ENCODE assay signal across 1 cellular context in genomic region chr20:23132930-23133559, GRCh38.
TF ChIP-seq lines count a peak whose summit lies in the region.

No MANE protein-coding gene starts in this region.

TF ChIP-seq in K562, 482 proteins besides CTCF, POLR2A, EP300 and RAD21 (continued from another document and continues in another):
- TF ChIP-seq RB1 (IDR thresholded peaks at IDR 0.05; ENCODE audit: low read depth) = no peak
- no peak for TF ChIP-seq ELF4 (CRISPR knock-in tag; IDR thresholded peaks at IDR 0.05)
- TF ChIP-seq ZNF175 (CRISPR knock-in tag; IDR thresholded peaks at IDR 0.05; ENCODE audit: low read depth) = peak; percentile 66; the same call in 1 of the 2 replicates
- TF ChIP-seq FOXK2 (conservative IDR thresholded peaks at IDR 0.05 in 1 of 2, IDR thresholded peaks at IDR 0.05 in 1 of 2; ENCODE audit: low read depth in 2 of 2) = no peak
- TF ChIP-seq BRD4 (IDR thresholded peaks at IDR 0.05) = no peak
- TF ChIP-seq ZBTB11 (CRISPR knock-in tag; IDR thresholded peaks at IDR 0.05) = peak in 1 of 3 experiments; percentile 43; a peak in 1 of 6 replicates
- TF ChIP-seq ZKSCAN1 (IDR thresholded peaks at IDR 0.05; ENCODE audit: low read depth, low read length) = peak; percentile 67
- TF ChIP-seq ZFX (CRISPR knock-in tag; IDR thresholded peaks at IDR 0.05) = peak; percentile 13
- TF ChIP-seq SOX6 (IDR thresholded peaks at IDR 0.05) = peak; percentile 86
- TF ChIP-seq HEY1 (CRISPR knock-in tag; IDR thresholded peaks at IDR 0.05; ENCODE audit: borderline replicate concordance) = no peak
- TF ChIP-seq ZNF316 (IDR thresholded peaks at IDR 0.05) = no peak
- TF ChIP-seq ZNF431 (CRISPR knock-in tag; IDR thresholded peaks at IDR 0.05) = no peak
- TF ChIP-seq PCBP1 (IDR thresholded peaks at IDR 0.05; ENCODE audit: low read depth, low read length, poor library complexity, severe bottlenecking) = no peak
- no peak for TF ChIP-seq HDGF (IDR thresholded peaks at IDR 0.05)
- TF ChIP-seq CEBPG (CRISPR knock-in tag; IDR thresholded peaks at IDR 0.05) = no peak
- peak in 1 of 2 experiments; percentile 9; a peak in 2 of 4 replicates for TF ChIP-seq CEBPG (tag; conservative IDR thresholded peaks at IDR 0.05 in 1 of 2, IDR thresholded peaks at IDR 0.05 in 1 of 2)
- no peak for TF ChIP-seq ZBTB43 (CRISPR knock-in tag; IDR thresholded peaks at IDR 0.05)
- peak; percentile 94 for TF ChIP-seq ARID1B (IDR thresholded peaks at IDR 0.05)
- TF ChIP-seq ZNF407 (IDR thresholded peaks at IDR 0.05; ENCODE audit: low read depth) = no peak
- TF ChIP-seq CUX1 (CRISPR knock-in tag; IDR thresholded peaks at IDR 0.05) = 0 out of 2 replicates have a peak, but pooled peaks have one; percentile 6
- TF ChIP-seq KDM5B (IDR thresholded peaks at IDR 0.05; ENCODE audit: insufficient replicate concordance, low read depth, low read length) = no peak
- TF ChIP-seq SIX5 (IDR thresholded peaks at IDR 0.05; ENCODE audit: borderline replicate concordance in 1 of 2, insufficient read depth in 1 of 2, low read depth in 1 of 2, low read length in 2 of 2) = no peak
- no peak for TF ChIP-seq MYBL2 (IDR thresholded peaks at IDR 0.05; ENCODE audit: low read depth)
- no peak for TF ChIP-seq MYBL2 (CRISPR knock-in tag; IDR thresholded peaks at IDR 0.05; ENCODE audit: borderline replicate concordance)
- TF ChIP-seq TFE3 (CRISPR knock-in tag; IDR thresholded peaks at IDR 0.05) = no peak
- no peak for TF ChIP-seq NBN (IDR thresholded peaks at IDR 0.05; ENCODE audit: low read depth)
- TF ChIP-seq ATF7 (IDR thresholded peaks at IDR 0.05) = peak; percentile 96
- no peak for TF ChIP-seq KDM2B (CRISPR knock-in tag; IDR thresholded peaks at IDR 0.05)
- TF ChIP-seq TAL1 (IDR thresholded peaks at IDR 0.05) = peak; percentile 88
- no peak for TF ChIP-seq ZNF24 (IDR thresholded peaks at IDR 0.05)
- TF ChIP-seq HES1 (IDR thresholded peaks at IDR 0.05; ENCODE audit: low read depth) = peak; percentile 90
- TF ChIP-seq ZNF398 (CRISPR knock-in tag; IDR thresholded peaks at IDR 0.05) = no peak
- TF ChIP-seq JUND (IDR thresholded peaks at IDR 0.05; ENCODE audit: borderline replicate concordance, low read depth, low read length) = peak; percentile 96
- peak; percentile 83; the same call in 1 of the 3 replicates for TF ChIP-seq JUND (tag; IDR thresholded peaks at IDR 0.05; ENCODE audit: borderline replicate concordance, low read depth, low read length)
- no peak for TF ChIP-seq ZNF512 (tag; IDR thresholded peaks at IDR 0.05)
